8 cellular contexts compared by ENCODE assay signal in genomic region chr1:246565751-246566127, GRCh38.
DNase-seq lines count a peak whose midpoint lies in the region; ATAC-seq and TF ChIP-seq lines count a peak whose summit lies in the region.

No MANE protein-coding gene starts in this region.

- DNase-seq in HAP-1 (ENCODE audit: low spot score in 2 of 2) (peak in 1 of 2 experiments; percentile 44), foreskin fibroblast (peak in 1 of 2 donors; percentile 21), OCI-M2 (lab: John Stamatoyannopoulos, UW; ENCODE audit: unreplicated experiment) (no peak), AG08396 (ENCODE audit: low spot score) (no peak)

- no peaks in the 10 kb centered on the region for H3K27me3 ChIP-seq in BLaER1 treated with 17β-estradiol and CSF1 and Interleukin-3, amounts not matched to agents 10 nM and 100 nM
- H3K27me3 ChIP-seq in HAP-1 (ENCODE audit: low read depth): no peaks in the 10 kb centered on the region
- H3K27me3 ChIP-seq in rectal smooth muscle tissue (ENCODE audit: control insufficient read depth, insufficient read depth, low read length): no peaks in the 10 kb centered on the region

- in situ Hi-C loops in HAP-1 (cut with MboI; ENCODE audit: low sequenced_read_pairs): no loop called here

- peak overlapping the region; percentile 89 to 99 (median 93) for H3K4me2 ChIP-seq in BLaER1 treated with 17β-estradiol and CSF1 and Interleukin-3, amounts not matched to agents 10 nM and 100 nM

- H3K9me3 ChIP-seq in BLaER1 treated with 17β-estradiol and CSF1 and Interleukin-3, amounts not matched to agents 10 nM and 100 nM (replicated peaks in 1 of 11): no peaks in the 10 kb centered on the region
- no peaks in the 10 kb centered on the region for H3K9me3 ChIP-seq in HAP-1

- TF ChIP-seq CTCF in foreskin fibroblast (IDR thresholded peaks at IDR 0.05; ENCODE audit: low read depth, low read length): no peak

- ATAC-seq in SK-N-SH treated with all-trans-retinoic acid at 6 μM for 48 hours (peak; percentile 10), HG03565 (IDR thresholded peaks at IDR 0.05; ENCODE audit: unreplicated experiment) (no peak)

- H3K9ac ChIP-seq in BLaER1 treated with 17β-estradiol and CSF1 and Interleukin-3, amounts not matched to agents 10 nM and 100 nM: peak overlapping the region; percentile 86 to 93 (median 89)
- H3K9ac ChIP-seq in rectal smooth muscle tissue (ENCODE audit: low read length): no peak overlapping the region

- H3K4me3 ChIP-seq in BLaER1 treated with 17β-estradiol and CSF1 and Interleukin-3, amounts not matched to agents 10 nM and 100 nM: peak overlapping the region; percentile 88 to 99 (median 95)
- peak overlapping the region; percentile 93 for H3K4me3 ChIP-seq in HAP-1
- H3K4me3 ChIP-seq in foreskin fibroblast (ENCODE audit: low read depth in 1 of 2, low read length in 2 of 2): peak overlapping the region; percentile 92 to 100
- peak overlapping the region; percentile 91 for H3K4me3 ChIP-seq in rectal smooth muscle tissue (ENCODE audit: low read length)

- peaks cover 47 to 54% (median 52%) of the 10 kb centered on the region in 10 experiments for H3K4me1 ChIP-seq in BLaER1 treated with 17β-estradiol and CSF1 and Interleukin-3, amounts not matched to agents 10 nM and 100 nM
- H3K4me1 ChIP-seq in HAP-1 (peaks cover 12% of the 10 kb centered on the region), rectal smooth muscle tissue (ENCODE audit: control insufficient read depth, insufficient read depth, low read length) (no peaks in the 10 kb centered on the region)

- peaks cover 16 to 37% (median 30%) of the 10 kb centered on the region in 11 experiments for H3K36me3 ChIP-seq in BLaER1 treated with 17β-estradiol and CSF1 and Interleukin-3, amounts not matched to agents 10 nM and 100 nM
- peaks cover 13% of the 10 kb centered on the region; the same call in 1 of the 2 replicates for H3K36me3 ChIP-seq in HAP-1 (replicated peaks)
- no peaks in the 10 kb centered on the region for H3K36me3 ChIP-seq in rectal smooth muscle tissue (ENCODE audit: control insufficient read depth, insufficient read depth, low read length)

- H3K27ac ChIP-seq in BLaER1 treated with 17β-estradiol and CSF1 and Interleukin-3, amounts not matched to agents 10 nM and 100 nM: peak overlapping the region; percentile 68 to 89 (median 84)
- peak overlapping the region; percentile 2 for H3K27ac ChIP-seq in rectal smooth muscle tissue (ENCODE audit: low read depth, low read length)

- H4K20me1 ChIP-seq in BLaER1 treated with 17β-estradiol and CSF1 and Interleukin-3, amounts not matched to agents 10 nM and 100 nM: peaks cover 0 to 42% (median 10%) of the 10 kb centered on the region in 11 experiments; a peak in 8 of 22 replicates

TF ChIP-seq in SK-N-SH treated with all-trans-retinoic acid at 6 μM for 48 hours, 23 proteins besides CTCF, POLR2A, EP300 and RAD21:
- TF ChIP-seq ZNF70 (CRISPR knock-in tag; IDR thresholded peaks at IDR 0.05) (no peak), ZNF565 (CRISPR knock-in tag; conservative IDR thresholded peaks at IDR 0.05; ENCODE audit: low read depth) (no peak), CREB5 (CRISPR knock-in tag; IDR thresholded peaks at IDR 0.05; ENCODE audit: low read depth) (no peak), ARNTL (CRISPR knock-in tag; IDR thresholded peaks at IDR 0.05; ENCODE audit: borderline replicate concordance, low read depth) (no peak), GLIS3 (CRISPR knock-in tag; IDR thresholded peaks at IDR 0.05) (no peak), ISL1 (CRISPR knock-in tag; IDR thresholded peaks at IDR 0.05) (no peak), TOX (CRISPR knock-in tag; IDR thresholded peaks at IDR 0.05; ENCODE audit: borderline replicate concordance) (no peak), BACH2 (CRISPR knock-in tag; IDR thresholded peaks at IDR 0.05; ENCODE audit: borderline replicate concordance) (no peak), PPARA (CRISPR knock-in tag; IDR thresholded peaks at IDR 0.05; ENCODE audit: borderline replicate concordance) (no peak), CSRNP3 (CRISPR knock-in tag; IDR thresholded peaks at IDR 0.05) (no peak), OSR1 (CRISPR knock-in tag; IDR thresholded peaks at IDR 0.05) (no peak), ZNF8 (CRISPR knock-in tag; IDR thresholded peaks at IDR 0.05) (no peak), ZFP30 (CRISPR knock-in tag; IDR thresholded peaks at IDR 0.05) (no peak), CSDC2 (CRISPR knock-in tag; IDR thresholded peaks at IDR 0.05) (no peak), RARB (CRISPR knock-in tag; IDR thresholded peaks at IDR 0.05) (no peak), ESRRG (CRISPR knock-in tag; IDR thresholded peaks at IDR 0.05) (no peak)
- TF ChIP-seq, protein P1, sequence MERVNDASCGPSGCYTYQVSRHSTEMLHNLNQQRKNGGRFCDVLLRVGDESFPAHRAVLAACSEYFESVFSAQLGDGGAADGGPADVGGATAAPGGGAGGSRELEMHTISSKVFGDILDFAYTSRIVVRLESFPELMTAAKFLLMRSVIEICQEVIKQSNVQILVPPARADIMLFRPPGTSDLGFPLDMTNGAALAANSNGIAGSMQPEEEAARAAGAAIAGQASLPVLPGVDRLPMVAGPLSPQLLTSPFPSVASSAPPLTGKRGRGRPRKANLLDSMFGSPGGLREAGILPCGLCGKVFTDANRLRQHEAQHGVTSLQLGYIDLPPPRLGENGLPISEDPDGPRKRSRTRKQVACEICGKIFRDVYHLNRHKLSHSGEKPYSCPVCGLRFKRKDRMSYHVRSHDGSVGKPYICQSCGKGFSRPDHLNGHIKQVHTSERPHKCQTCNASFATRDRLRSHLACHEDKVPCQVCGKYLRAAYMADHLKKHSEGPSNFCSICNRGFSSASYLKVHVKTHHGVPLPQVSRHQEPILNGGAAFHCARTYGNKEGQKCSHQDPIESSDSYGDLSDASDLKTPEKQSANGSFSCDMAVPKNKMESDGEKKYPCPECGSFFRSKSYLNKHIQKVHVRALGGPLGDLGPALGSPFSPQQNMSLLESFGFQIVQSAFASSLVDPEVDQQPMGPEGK (CRISPR knock-in tag; IDR thresholded peaks at IDR 0.05; ENCODE audit: borderline replicate concordance): no peak
- TF ChIP-seq, protein P2, sequence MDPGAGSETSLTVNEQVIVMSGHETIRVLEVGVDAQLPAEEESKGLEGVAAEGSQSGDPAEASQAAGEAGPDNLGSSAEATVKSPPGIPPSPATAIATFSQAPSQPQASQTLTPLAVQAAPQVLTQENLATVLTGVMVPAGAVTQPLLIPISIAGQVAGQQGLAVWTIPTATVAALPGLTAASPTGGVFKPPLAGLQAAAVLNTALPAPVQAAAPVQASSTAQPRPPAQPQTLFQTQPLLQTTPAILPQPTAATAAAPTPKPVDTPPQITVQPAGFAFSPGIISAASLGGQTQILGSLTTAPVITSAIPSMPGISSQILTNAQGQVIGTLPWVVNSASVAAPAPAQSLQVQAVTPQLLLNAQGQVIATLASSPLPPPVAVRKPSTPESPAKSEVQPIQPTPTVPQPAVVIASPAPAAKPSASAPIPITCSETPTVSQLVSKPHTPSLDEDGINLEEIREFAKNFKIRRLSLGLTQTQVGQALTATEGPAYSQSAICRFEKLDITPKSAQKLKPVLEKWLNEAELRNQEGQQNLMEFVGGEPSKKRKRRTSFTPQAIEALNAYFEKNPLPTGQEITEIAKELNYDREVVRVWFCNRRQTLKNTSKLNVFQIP (CRISPR knock-in tag; IDR thresholded peaks at IDR 0.05; ENCODE audit: borderline replicate concordance, low read depth): no peak
TF ChIP-seq in SK-N-SH treated with all-trans-retinoic acid at 6 μM for 48 hours: peak in this region for 0.
